11 cellular contexts compared by ENCODE assay signal in the genomic region with DNA sequence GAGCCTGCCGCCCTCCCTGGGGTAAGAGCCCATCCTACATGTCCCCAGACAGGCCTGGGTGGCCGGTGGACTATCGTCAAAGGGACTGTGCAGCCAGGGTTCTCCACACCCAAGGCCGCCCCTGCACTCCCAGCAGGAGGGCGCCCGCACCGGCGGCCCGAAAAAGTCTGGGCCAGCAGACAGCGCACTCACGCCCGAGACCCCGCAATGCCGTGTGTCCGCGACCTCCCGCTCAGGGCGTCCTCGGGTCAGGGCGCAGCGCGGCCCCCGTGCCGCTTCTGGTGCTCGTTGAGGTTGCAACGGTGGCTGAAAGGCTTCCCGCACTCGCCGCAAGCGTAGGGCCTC. TPM values are rescaled to one million over a fixed set of nuclear protein-coding genes. Genes with fewer than 3 reads are reported as not detected.
DNase-seq lines count a peak whose midpoint lies in the region; ATAC-seq and TF ChIP-seq lines count a peak whose summit lies in the region.
"Had no signal": no experiment of that assay in that cellular context is flagged by ENCODE, and none has a peak within 500 bp of the region (broad histone marks: within the 10 kb centered on the region; RNA-seq: fewer than 3 reads in every experiment).

No MANE protein-coding gene starts in this region.

- H3K27me3 Mint-ChIP-seq in CD4-positive, CD25-positive, alpha-beta regulatory T cell = no peaks in the 10 kb centered on the region
- H3K27me3 Mint-ChIP-seq in T-cell = peaks cover 0 to 1% of the 10 kb centered on the region in 2 donors
- H3K27me3 Mint-ChIP-seq in glutamatergic neuron (ENCODE audit: unreplicated experiment) = peaks cover 6% of the 10 kb centered on the region

- peak overlapping the region; percentile 14 for H3K27ac ChIP-seq in CD4-positive, CD25-positive, alpha-beta regulatory T cell (ENCODE audit: insufficient read depth, low read length, poor library complexity, severe bottlenecking)
- H3K27ac ChIP-seq in skin epidermis (no peak overlapping the region), SJCRH30 (no peak overlapping the region)

- H3K36me3 ChIP-seq in CD4-positive, CD25-positive, alpha-beta regulatory T cell (ENCODE audit: control insufficient read depth, insufficient read depth, low read length) = no peaks in the 10 kb centered on the region
- no peaks in the 10 kb centered on the region for H3K36me3 ChIP-seq in SJCRH30

- TF ChIP-seq CTCF in glutamatergic neuron (IDR thresholded peaks at IDR 0.05; ENCODE audit: partially characterized antibody, unreplicated experiment) = no peak

- no peaks in the 10 kb centered on the region for H3K36me3 Mint-ChIP-seq in CD4-positive, CD25-positive, alpha-beta regulatory T cell
- no peaks in the 10 kb centered on the region for H3K36me3 Mint-ChIP-seq in T-cell
- H3K36me3 Mint-ChIP-seq in glutamatergic neuron (ENCODE audit: unreplicated experiment) = no peaks in the 10 kb centered on the region

- ATAC-seq in CD4-positive, CD25-positive, alpha-beta regulatory T cell (ENCODE audit: low read depth in 2 of 2) = no peak
- ATAC-seq in T-cell (replicated peaks in 1 of 4) (no peak), HG03196 (IDR thresholded peaks at IDR 0.05; ENCODE audit: unreplicated experiment) (no peak)

- H3K4me3 ChIP-seq in CD4-positive, CD25-positive, alpha-beta regulatory T cell (ENCODE audit: low read depth, low read length) = no peak overlapping the region
- H3K4me3 ChIP-seq in skin epidermis (peak overlapping the region in 4 of 7 experiments; percentile 7 to 33 (median 25)), SJCRH30 (no peak overlapping the region)

- no peaks in the 10 kb centered on the region for H3K9me3 ChIP-seq in CD4-positive, CD25-positive, alpha-beta regulatory T cell (ENCODE audit: control insufficient read depth in 2 of 2, low read length in 2 of 2)
- H3K9me3 ChIP-seq in SJCRH30 (replicated peaks) = no peaks in the 10 kb centered on the region

- H3K4me3 Mint-ChIP-seq in CD4-positive, CD25-positive, alpha-beta regulatory T cell = peak overlapping the region in 2 of 4 donors; percentile 56 to 70
- peak overlapping the region; percentile 63 to 74 (median 64) for H3K4me3 Mint-ChIP-seq in T-cell
- H3K4me3 Mint-ChIP-seq in glutamatergic neuron (ENCODE audit: unreplicated experiment) = peak overlapping the region; percentile 34
- H3K4me3 Mint-ChIP-seq: H9 had no signal

- POLR2A ChIA-PET in T-cell (lab: Charles Lee) = no interaction called here

- CTCF ChIA-PET in T-cell (lab: Charles Lee) = no interaction called here

- H3K4me1 ChIP-seq in CD4-positive, CD25-positive, alpha-beta regulatory T cell (ENCODE audit: control insufficient read depth, insufficient read depth, low read length, poor library complexity, severe bottlenecking) = peaks cover 20% of the 10 kb centered on the region
- no peaks in the 10 kb centered on the region for H3K4me1 ChIP-seq in SJCRH30

- H3K4me1 Mint-ChIP-seq in CD4-positive, CD25-positive, alpha-beta regulatory T cell = peaks cover 0 to 14% (median 0%) of the 10 kb centered on the region in 4 donors
- H3K4me1 Mint-ChIP-seq in T-cell (peaks cover 10 to 28% (median 16%) of the 10 kb centered on the region in 3 donors), glutamatergic neuron (ENCODE audit: low read depth, unreplicated experiment) (no peaks in the 10 kb centered on the region)

- H3K27me3 ChIP-seq in CD4-positive, CD25-positive, alpha-beta regulatory T cell (ENCODE audit: control insufficient read depth, insufficient read depth, low read length) = no peaks in the 10 kb centered on the region
- H3K27me3 ChIP-seq in SJCRH30 = no peaks in the 10 kb centered on the region

- no peak for DNase-seq in CD4-positive, CD25-positive, alpha-beta regulatory T cell
- no peak for DNase-seq in T-cell
- no peak for DNase-seq in glutamatergic neuron
- no peak for DNase-seq in NCI-H2081 treated with DMSO at 0.1 percent for 48 hours (lab: John Stamatoyannopoulos, UW)
- DNase-seq in ecto neural progenitor cell (ENCODE audit: low spot score) = no peak
- DNase-seq in SJCRH30 = no peak
- DNase-seq: H9, NCI-H69, SIG-M5 had no signal

- H3K27ac Mint-ChIP-seq in CD4-positive, CD25-positive, alpha-beta regulatory T cell = no peak overlapping the region
- H3K27ac Mint-ChIP-seq in T-cell = peak overlapping the region in 1 of 2 donors; percentile 52
- no peak overlapping the region for H3K27ac Mint-ChIP-seq in glutamatergic neuron (ENCODE audit: unreplicated experiment)
- H3K27ac Mint-ChIP-seq: H9 had no signal

- H3K9me3 Mint-ChIP-seq in CD4-positive, CD25-positive, alpha-beta regulatory T cell = peaks cover 0 to 2% (median 0%) of the 10 kb centered on the region in 7 donors
- no peaks in the 10 kb centered on the region for H3K9me3 Mint-ChIP-seq in T-cell
- H3K9me3 Mint-ChIP-seq in glutamatergic neuron (ENCODE audit: unreplicated experiment) = peaks cover 16% of the 10 kb centered on the region
- H3K9me3 Mint-ChIP-seq: H9 had no signal

RNA-seq across cellular contexts. Expression of a gene that starts 2.6 kb away (rescaled TPM):
- total RNA-seq in CD4-positive, CD25-positive, alpha-beta regulatory T cell = 11.8 TPM
- polyA plus RNA-seq in CD4-positive, CD25-positive, alpha-beta regulatory T cell = 10 to 100 TPM; 32.0 to 53.7 (median 39.8) TPM
- 10 to 100 TPM; 15.4 to 31.1 (median 19.3) TPM for total RNA-seq in T-cell
- 27.3 TPM for total RNA-seq in glutamatergic neuron (ENCODE audit: unreplicated experiment)
- total RNA-seq in SJCRH30 (2014; rRNA removed; shearing (Covaris generic)) = 9.7 and 10.2 TPM in 2 replicates

RNA-seq across cellular contexts. Expression of a gene that starts 6.7 kb away (rescaled TPM):
- total RNA-seq in CD4-positive, CD25-positive, alpha-beta regulatory T cell = 0.27 TPM
- under 1 TPM; 0.34 to 0.79 (median 0.41) TPM for polyA plus RNA-seq in CD4-positive, CD25-positive, alpha-beta regulatory T cell
- total RNA-seq in T-cell (1 to 10 TPM in 4 of 5 donors, under 1 TPM in 1; 0.98 to 3.4 (median 2.2) TPM), glutamatergic neuron (ENCODE audit: unreplicated experiment) (3.5 TPM)
- total RNA-seq in SJCRH30 (2014; rRNA removed; shearing (Covaris generic)) = 0.45 and 0.73 TPM in 2 replicates

RNA-seq across cellular contexts. Expression of a gene that starts 25.0 kb away (rescaled TPM):
- total RNA-seq in CD4-positive, CD25-positive, alpha-beta regulatory T cell = 1.1 TPM
- 1 to 10 TPM; 2.5 to 7.7 (median 4.6) TPM for polyA plus RNA-seq in CD4-positive, CD25-positive, alpha-beta regulatory T cell
- total RNA-seq in T-cell (1 to 10 TPM; 1.7 to 6.0 (median 5.0) TPM), glutamatergic neuron (ENCODE audit: unreplicated experiment) (2.0 TPM)
- total RNA-seq in SJCRH30 (2014; rRNA removed; shearing (Covaris generic)) = 0.30 and 0.47 TPM in 2 replicates

RNA-seq across cellular contexts. Expression of a gene that starts 29.1 kb away (rescaled TPM):
- 2.1 TPM for total RNA-seq in CD4-positive, CD25-positive, alpha-beta regulatory T cell
- 1 to 10 TPM in 2 of 4 donors, under 1 TPM in 2; 0.31 to 2.6 (median 1.3) TPM for polyA plus RNA-seq in CD4-positive, CD25-positive, alpha-beta regulatory T cell
- 1 to 10 TPM; 1.9 to 6.9 (median 6.2) TPM for total RNA-seq in T-cell
- total RNA-seq in glutamatergic neuron (ENCODE audit: unreplicated experiment) = 4.9 TPM
- 4.7 and 5.0 TPM in 2 replicates for total RNA-seq in SJCRH30 (2014; rRNA removed; shearing (Covaris generic))

RNA-seq across cellular contexts. Expression of a gene that starts 31.2 kb away (rescaled TPM):
- 747 TPM for total RNA-seq in CD4-positive, CD25-positive, alpha-beta regulatory T cell
- polyA plus RNA-seq in CD4-positive, CD25-positive, alpha-beta regulatory T cell = 1,000 to 10,000 TPM in 3 of 4 donors, 100 to 1,000 TPM in 1; 916 to 1,786 (median 1,426) TPM
- 1,000 to 10,000 TPM; 1,332 to 1,813 (median 1,414) TPM for total RNA-seq in T-cell
- 571 TPM for total RNA-seq in glutamatergic neuron (ENCODE audit: unreplicated experiment)
- total RNA-seq in SJCRH30 (2014; rRNA removed; shearing (Covaris generic)) = 1,942 and 2,376 TPM in 2 replicates

Comparison
In these comparisons a context has a peak if more than half of its experiments do, and no peak if none do; other contexts are left out.
1. H3K4me3 ChIP-seq: peak in skin epidermis (4 of 7); none in CD4-positive, CD25-positive, alpha-beta regulatory T cell (single experiment) and SJCRH30 (single experiment).